In genomic region chr18:59663096-59663495, GRCh38 we compare ENCODE assay signal across 21 cellular contexts. TPM values are rescaled to one million over a fixed set of nuclear protein-coding genes. Genes with fewer than 3 reads are reported as not detected.
"Had no signal": no experiment of that assay in that cellular context is flagged by ENCODE, and none has a peak within 500 bp of the region (broad histone marks: within the 10 kb centered on the region; RNA-seq: fewer than 3 reads in every experiment).

No MANE protein-coding gene starts in this region.

- H3K4me3 Mint-ChIP-seq: activated CD8-positive, alpha-beta T cell treated with anti-CD3 and anti-CD28 coated beads for 36 hours; activated naive CD8-positive, alpha-beta T cell treated with anti-CD3 and anti-CD28 coated beads, Interleukin-2, amount 10 ng/mL, durations not matched to agents 7 days and 5 days; T-helper 2 cell treated with Interferon-gamma antibody and Interleukin-4, amounts not matched to agents 5 μg/mL and 100 μg/mL, for 36 hours had no signal

- H3K9me3 Mint-ChIP-seq: activated CD8-positive, alpha-beta T cell treated with anti-CD3 and anti-CD28 coated beads for 36 hours; activated naive CD8-positive, alpha-beta T cell treated with anti-CD3 and anti-CD28 coated beads, Interleukin-2, amount 10 ng/mL, durations not matched to agents 7 days and 5 days; T-helper 2 cell treated with Interferon-gamma antibody and Interleukin-4, amounts not matched to agents 5 μg/mL and 100 μg/mL, for 36 hours had no signal

- H3K4me1 ChIP-seq: SJCRH30 had no signal

- H3K9ac ChIP-seq: SK-N-SH had no signal

- FAIRE-seq: K562 had no signal

- H3K4me2 ChIP-seq: SK-N-SH had no signal

- H3K4me3 ChIP-seq: K562, SJCRH30 had no signal

- ATAC-seq: activated CD4-positive, CD25-positive, alpha-beta regulatory T cell treated with anti-CD3 and anti-CD28 coated beads, Interleukin-2, amount 50 U/mL, for 24 hours; activated CD8-positive, alpha-beta T cell treated with anti-CD3 and anti-CD28 coated beads for 36 hours; K562; Right ventricle myocardium inferior had no signal

- H3K36me3 Mint-ChIP-seq: activated naive CD8-positive, alpha-beta T cell treated with anti-CD3 and anti-CD28 coated beads, Interleukin-2, amount 10 ng/mL, durations not matched to agents 7 days and 5 days had no signal

- H3K27ac Mint-ChIP-seq: activated CD8-positive, alpha-beta T cell treated with anti-CD3 and anti-CD28 coated beads for 36 hours; activated naive CD8-positive, alpha-beta T cell treated with anti-CD3 and anti-CD28 coated beads, Interleukin-2, amount 10 ng/mL, durations not matched to agents 7 days and 5 days; T-helper 2 cell treated with Interferon-gamma antibody and Interleukin-4, amounts not matched to agents 5 μg/mL and 100 μg/mL, for 36 hours had no signal

- H3K36me3 ChIP-seq: SJCRH30 had no signal

- H3K27ac ChIP-seq: SJCRH30 had no signal

- H3K27me3 ChIP-seq: SJCRH30 had no signal

- H3K9me3 ChIP-seq: SJCRH30, SK-N-SH had no signal

- H3K4me1 Mint-ChIP-seq: activated naive CD8-positive, alpha-beta T cell treated with anti-CD3 and anti-CD28 coated beads, Interleukin-2, amount 10 ng/mL, durations not matched to agents 7 days and 5 days had no signal

- DNase-seq: activated CD4-positive, alpha-beta T cell treated with anti-CD3 and anti-CD28 coated beads for 4 hours; activated CD8-positive, alpha-beta memory T cell treated with anti-CD3 and anti-CD28 coated beads, Interleukin-2, amount 50 U/mL, for 48 hours; activated CD8-positive, alpha-beta T cell treated with anti-CD3 and anti-CD28 coated beads for 36 hours; activated naive CD4-positive, alpha-beta T cell treated with anti-CD3 and anti-CD28 coated beads, Interleukin-2, amount 50 U/mL, for 16 hours; activated naive CD8-positive, alpha-beta T cell treated with anti-CD3 and anti-CD28 coated beads, Interleukin-2, amount 10 ng/mL, durations not matched to agents 7 days and 5 days; activated T-cell treated with anti-CD3 and anti-CD28 coated beads, Interleukin-2, amount 50 U/mL, for 1 hour; aorta; Karpas-422; NCI-H1436 treated with DMSO at 0.1 percent for 48 hours; NCI-H187; NCI-H446 treated with DMSO at 0.1 percent for 48 hours; NCI-H524 treated with DMSO at 0.1 percent for 48 hours; NCI-H748 treated with DMSO at 0.1 percent for 48 hours; SJCRH30; SK-N-SH; SW 1271 had no signal

- H3K9me2 ChIP-seq: SK-N-SH had no signal

RNA-seq across cellular contexts. Expression of gene CCBE1, which starts 34.1 kb away (rescaled TPM):
- total RNA-seq: activated CD8-positive, alpha-beta T cell treated with anti-CD3 and anti-CD28 coated beads for 36 hours; activated naive CD8-positive, alpha-beta T cell treated with anti-CD3 and anti-CD28 coated beads, Interleukin-2, amount 10 ng/mL, durations not matched to agents 7 days and 5 days; SJCRH30; T-helper 1 cell treated with Interleukin-12 subunit alpha and Interleukin-12 subunit beta and Interleukin-4 antibody, amounts not matched to agents 30 ng/mL and 1 ng/mL, for 36 hours had no signal
- polyA plus RNA-seq: K562 had no signal
